ENCODE assay signal across 16 cellular contexts in genomic region chr2:70357076-70358071, GRCh38. TPM values are rescaled to one million over a fixed set of nuclear protein-coding genes. Genes with fewer than 3 reads are reported as not detected.
DNase-seq lines count a peak whose midpoint lies in the region; ATAC-seq and TF ChIP-seq lines count a peak whose summit lies in the region.
"Had no signal": no experiment of that assay in that cellular context is flagged by ENCODE, and none has a peak within 500 bp of the region (broad histone marks: within the 10 kb centered on the region; RNA-seq: fewer than 3 reads in every experiment).

No MANE protein-coding gene starts in this region.

- WGBS in GM23248 (ENCODE audit: low coverage in 1 of 2, low lambda C conversion rate in 2 of 2, missing lambda C conversion rate in 2 of 2), 2 experiments, result 19 to 21% methylated on average over 12 of the region's 12 CpGs

- no peaks in the 10 kb centered on the region for H4K20me1 ChIP-seq in GM23248 (ENCODE audit: insufficient read depth)
- H4K20me1 ChIP-seq in PC-3 (ENCODE audit: low read length), result no peaks in the 10 kb centered on the region

- H3K27me3 ChIP-seq in GM23248 (replicated peaks; ENCODE audit: insufficient read depth) (no peaks in the 10 kb centered on the region), PC-3 (ENCODE audit: low read length) (no peaks in the 10 kb centered on the region)
- H3K27me3 ChIP-seq: gastroesophageal sphincter had no signal

- H2AFZ ChIP-seq in GM23248, result peak overlapping the region; percentile 61
- peak overlapping the region; percentile 47 for H2AFZ ChIP-seq in PC-3 (ENCODE audit: low read length)

- CTCF ChIA-PET in PC-3 (lab: Charles Lee), result no interaction called here

- peak overlapping the region; percentile 79 for H3K27ac ChIP-seq in GM23248
- peak overlapping the region; percentile 36 for H3K27ac ChIP-seq in PC-3 (ENCODE audit: low read length)
- H3K27ac ChIP-seq: gastroesophageal sphincter had no signal

- no peaks in the 10 kb centered on the region for H3K36me3 Mint-ChIP-seq in natural killer cell
- H3K36me3 Mint-ChIP-seq: CD8-positive, alpha-beta T cell; naive thymus-derived CD8-positive, alpha-beta T cell had no signal

- H3K36me3 ChIP-seq in GM23248 (ENCODE audit: low read depth) (no peaks in the 10 kb centered on the region), PC-3 (ENCODE audit: low read depth, low read length) (no peaks in the 10 kb centered on the region)
- H3K36me3 ChIP-seq: gastroesophageal sphincter, HAP-1 had no signal

- peaks cover 51% of the 10 kb centered on the region for H3K4me1 ChIP-seq in GM23248 (ENCODE audit: insufficient read depth)
- peaks cover 54% of the 10 kb centered on the region for H3K4me1 ChIP-seq in PC-3 (ENCODE audit: insufficient read depth, low read length)
- H3K4me1 ChIP-seq: gastroesophageal sphincter, HAP-1 had no signal

- H3K9me2 ChIP-seq in GM23248 (ENCODE audit: insufficient read depth) (no peaks in the 10 kb centered on the region), PC-3 (replicated peaks; ENCODE audit: low read length) (no peaks in the 10 kb centered on the region)

- H3K4me1 Mint-ChIP-seq in natural killer cell, result no peaks in the 10 kb centered on the region

- H3K27ac Mint-ChIP-seq in natural killer cell, result no peak overlapping the region
- H3K27ac Mint-ChIP-seq: CD8-positive, alpha-beta T cell had no signal

- no peak overlapping the region for H3K4me3 Mint-ChIP-seq in natural killer cell
- H3K4me3 Mint-ChIP-seq: CD8-positive, alpha-beta T cell had no signal

- H3F3A ChIP-seq in GM23248 (ENCODE audit: insufficient read depth) (peaks cover 39% of the 10 kb centered on the region), PC-3 (ENCODE audit: low read length, unreplicated experiment) (no peaks in the 10 kb centered on the region)

- ATAC-seq in PC-3 (peak; percentile 14), natural killer cell (no peak)
- ATAC-seq: CD8-positive, alpha-beta T cell; gastroesophageal sphincter; naive thymus-derived CD8-positive, alpha-beta T cell; stimulated activated naive CD8-positive, alpha-beta T cell treated with anti-CD3 and anti-CD28 coated beads, Interleukin-15, Interleukin-2, amounts not matched to agents 100 U/mL and 50 U/mL, for 24 hours had no signal

- no TSS peak for BruUV-seq in PC-3 (replicated peaks; lab: Mats Ljungman, UMichigan)

- H3K4me3 ChIP-seq in GM23248 (peak overlapping the region; percentile 49), PC-3 (ENCODE audit: low read length) (no peak overlapping the region), foreskin fibroblast (ENCODE audit: low read depth in 1 of 2, low read length in 2 of 2) (no peak overlapping the region)
- H3K4me3 ChIP-seq: gastroesophageal sphincter, HAP-1 had no signal

- POLR2A ChIA-PET in PC-3 (lab: Charles Lee; ENCODE audit: unreplicated experiment), result no interaction called here

- TF ChIP-seq CTCF in PC-3 (conservative IDR thresholded peaks at IDR 0.05; ENCODE audit: low read depth, low read length) (peak; percentile 45), foreskin fibroblast (IDR thresholded peaks at IDR 0.05; ENCODE audit: low read depth, low read length) (no peak), natural killer cell (IDR thresholded peaks at IDR 0.05) (no peak)

- H3K4me2 ChIP-seq in GM23248 (ENCODE audit: unreplicated experiment) (peak overlapping the region; percentile 69), PC-3 (ENCODE audit: low read length) (peak overlapping the region; percentile 35)

- peaks cover 24 to 34% of the 10 kb centered on the region in 2 donors for H3K27me3 Mint-ChIP-seq in natural killer cell (ENCODE audit: low read depth in 2 of 2)

- H3K9ac ChIP-seq in GM23248 (peak overlapping the region; percentile 41), PC-3 (ENCODE audit: low read length) (no peak overlapping the region)

- H3K79me2 ChIP-seq in GM23248 (ENCODE audit: insufficient read depth) (no peaks in the 10 kb centered on the region), PC-3 (ENCODE audit: low read length) (no peaks in the 10 kb centered on the region)

- intact Hi-C loops in PC-3 (cut with micrococcal nuclease), result no loop called here
- intact Hi-C loops in natural killer cell (cut with micrococcal nuclease), result no loop called here

- in situ Hi-C loops in GM23248 (cut with MboI), result no loop called here

- H3K9me3 ChIP-seq in GM23248 (ENCODE audit: low read depth) (no peaks in the 10 kb centered on the region), PC-3 (ENCODE audit: low read length) (no peaks in the 10 kb centered on the region)
- H3K9me3 ChIP-seq: gastroesophageal sphincter, HAP-1 had no signal

- no peaks in the 10 kb centered on the region for H3K9me3 Mint-ChIP-seq in natural killer cell
- H3K9me3 Mint-ChIP-seq: CD8-positive, alpha-beta T cell; naive thymus-derived CD8-positive, alpha-beta T cell had no signal

- DNase-seq in GM23248 (peak; percentile 82), PC-3 (peak; percentile 76), foreskin fibroblast (peak; percentile 16 to 49), pulmonary artery endothelial cell (ENCODE audit: low read depth, low spot score) (peak; percentile 64), occipital lobe (lab: John Stamatoyannopoulos, UW) (no peak), natural killer cell (no peak), NCI-H524 (lab: John Stamatoyannopoulos, UW) (no peak)
- DNase-seq: activated CD4-positive, alpha-beta T cell treated with anti-CD3 and anti-CD28 coated beads, Interleukin-2, amount 50 U/mL, for 48 hours; anterior cingulate cortex; CD8-positive, alpha-beta T cell; kidney; naive thymus-derived CD8-positive, alpha-beta T cell; stimulated activated naive CD8-positive, alpha-beta T cell treated with anti-CD3 and anti-CD28 coated beads, Interleukin-15, Interleukin-2, amounts not matched to agents 100 U/mL and 50 U/mL, for 24 hours; T1000 had no signal

RNA-seq across cellular contexts. Expression of gene FAM136A, which starts 55.5 kb away (rescaled TPM):
- total RNA-seq in GM23248 (2014; rRNA removed; shearing (Covaris generic)), result 40.3 and 44.2 TPM in 2 replicates
- polyA plus RNA-seq in GM23248 (2016; fragmentation: Nextera tagmentation; extraction: Ambion mirVana), result 53.4 and 57.4 TPM in 2 replicates
- total RNA-seq in PC-3 (2014; rRNA removed) (67.6 and 70.8 TPM in 2 replicates), pulmonary artery endothelial cell (34.4 and 43.6 TPM in 2 replicates), occipital lobe (28.2 TPM), natural killer cell (10 to 100 TPM; 32.5 to 38.3 (median 36.6) TPM)

Comparison
In these comparisons a context has a peak if more than half of its experiments do, and no peak if none do; other contexts are left out.
1. DNase-seq: peak in GM23248 (single experiment), PC-3 (single experiment), foreskin fibroblast (2 of 2) and pulmonary artery endothelial cell (single experiment); none in occipital lobe (single experiment), natural killer cell (single experiment) and NCI-H524 (0 of 2).